20 cellular contexts compared by ENCODE assay signal in genomic region chr6:44498436-44498835, GRCh38.
"Had no signal": no experiment of that assay in that cellular context is flagged by ENCODE, and none has a peak within 500 bp of the region (broad histone marks: within the 10 kb centered on the region; RNA-seq: fewer than 3 reads in every experiment).

No MANE protein-coding gene starts in this region.

- H3K27ac Mint-ChIP-seq: dendritic cell treated with granulocyte-macrophage colony-stimulating factor and Interleukin-4, amounts not matched to agents 40 ng/mL and 50 ng/mL, for 4 days; effector memory CD8-positive, alpha-beta T cell; memory B cell; mesothelial cell of epicardium; natural killer cell; stimulated activated memory B cell treated with anti-CD40 and anti-IgM and Interleukin-4, amounts not matched to agents 10 μg/mL and 1 μg/mL and 100 μg/mL, for 72 hours; stimulated activated naive CD8-positive, alpha-beta T cell treated with anti-CD3 and anti-CD28 coated beads, Interleukin-15, Interleukin-2, amounts not matched to agents 100 ng/mL and 50 ng/mL, for 24 hours had no signal

- H3K36me3 Mint-ChIP-seq: memory B cell; mesothelial cell of epicardium; natural killer cell; stimulated activated memory B cell treated with anti-CD40 and anti-IgM and Interleukin-4, amounts not matched to agents 10 μg/mL and 1 μg/mL and 100 μg/mL, for 72 hours had no signal

- H3K36me3 ChIP-seq: esophagus muscularis mucosa, gastroesophageal sphincter, left ventricle myocardium inferior, lower lobe of right lung, ovary, tibial nerve had no signal

- H3K9me3 ChIP-seq: lower lobe of right lung, ovary, testis had no signal

- H3K9me3 Mint-ChIP-seq: dendritic cell treated with granulocyte-macrophage colony-stimulating factor and Interleukin-4, amounts not matched to agents 40 ng/mL and 50 ng/mL, for 4 days; effector memory CD8-positive, alpha-beta T cell; memory B cell; natural killer cell; stimulated activated memory B cell treated with anti-CD40 and anti-IgM and Interleukin-4, amounts not matched to agents 10 μg/mL and 1 μg/mL and 100 μg/mL, for 72 hours; stimulated activated naive CD8-positive, alpha-beta T cell treated with anti-CD3 and anti-CD28 coated beads, Interleukin-15, Interleukin-2, amounts not matched to agents 100 ng/mL and 50 ng/mL, for 24 hours had no signal

- H3K4me1 Mint-ChIP-seq: memory B cell; mesothelial cell of epicardium; neural crest cell; stimulated activated memory B cell treated with anti-CD40 and anti-IgM and Interleukin-4, amounts not matched to agents 10 μg/mL and 1 μg/mL and 100 μg/mL, for 72 hours had no signal

- H3K27me3 ChIP-seq: ovary, testis, tibial nerve had no signal

- H3K27ac ChIP-seq: epithelial cell of prostate, esophagus muscularis mucosa, gastroesophageal sphincter, left ventricle myocardium inferior, lower lobe of right lung, ovary, testis, tibial nerve had no signal

- H3K4me3 Mint-ChIP-seq: dendritic cell treated with granulocyte-macrophage colony-stimulating factor and Interleukin-4, amounts not matched to agents 40 ng/mL and 50 ng/mL, for 4 days; effector memory CD8-positive, alpha-beta T cell; memory B cell; mesothelial cell of epicardium; natural killer cell; neural crest cell; stimulated activated memory B cell treated with anti-CD40 and anti-IgM and Interleukin-4, amounts not matched to agents 10 μg/mL and 1 μg/mL and 100 μg/mL, for 72 hours; stimulated activated naive CD8-positive, alpha-beta T cell treated with anti-CD3 and anti-CD28 coated beads, Interleukin-15, Interleukin-2, amounts not matched to agents 100 ng/mL and 50 ng/mL, for 24 hours had no signal

- H3K4me3 ChIP-seq: esophagus muscularis mucosa, gastroesophageal sphincter, left ventricle myocardium inferior, lower lobe of right lung, ovary, smooth muscle cell, testis, tibial nerve had no signal

- DNase-seq: effector memory CD8-positive, alpha-beta T cell; glutamatergic neuron; left ventricle myocardium inferior; lower lobe of right lung; natural killer cell; ovary; right cardiac atrium; stimulated activated CD4-positive, alpha-beta T cell treated with anti-CD3 and anti-CD28 coated beads, Interleukin-4, amount 100 ng/mL, for 1 hour; testis had no signal
